ENCODE assay signal across 1 cellular context in the genomic region with DNA sequence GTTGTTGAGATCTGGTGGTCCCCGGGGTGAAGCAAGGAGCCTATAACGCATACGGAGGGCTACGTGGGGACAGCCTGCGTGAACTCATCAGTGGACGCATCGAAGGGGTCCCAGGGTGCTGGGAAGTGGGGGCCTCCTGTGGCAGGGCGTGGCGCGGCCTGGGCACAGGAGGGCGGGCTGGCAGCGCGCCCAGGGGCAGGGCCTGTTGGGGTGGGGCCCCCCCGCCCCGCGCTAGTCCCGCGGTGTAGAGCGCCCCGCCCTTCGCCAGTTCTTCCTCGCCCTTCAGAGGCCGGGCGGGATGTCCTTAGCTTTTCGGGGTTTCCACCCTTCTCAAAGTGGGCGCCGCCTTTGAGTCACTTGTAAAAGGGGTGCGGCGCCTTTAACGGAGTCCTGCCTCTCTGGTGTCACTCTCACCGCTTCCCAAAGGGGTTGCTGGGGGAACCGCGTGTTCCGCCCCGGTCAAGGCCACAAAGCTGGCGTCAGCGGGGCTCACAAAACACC.
TF ChIP-seq lines count a peak whose summit lies in the region.

No MANE protein-coding gene starts in this region.

TF ChIP-seq in HEK293, 187 proteins besides CTCF, POLR2A, EP300 and RAD21 (continued from another document):
- TF ChIP-seq ZBTB7A (tag by site-specific recombination; IDR thresholded peaks at IDR 0.05; ENCODE audit: low read depth) (no peak; the same call in 1 of the 2 replicates), TRIM28 (IDR thresholded peaks at IDR 0.05; ENCODE audit: borderline replicate concordance, low read length) (no peak), ZNF121 (tag by site-specific recombination; IDR thresholded peaks at IDR 0.05) (no peak)
